Comparison of ENCODE assay signal across 1 cellular context in the genomic region with DNA sequence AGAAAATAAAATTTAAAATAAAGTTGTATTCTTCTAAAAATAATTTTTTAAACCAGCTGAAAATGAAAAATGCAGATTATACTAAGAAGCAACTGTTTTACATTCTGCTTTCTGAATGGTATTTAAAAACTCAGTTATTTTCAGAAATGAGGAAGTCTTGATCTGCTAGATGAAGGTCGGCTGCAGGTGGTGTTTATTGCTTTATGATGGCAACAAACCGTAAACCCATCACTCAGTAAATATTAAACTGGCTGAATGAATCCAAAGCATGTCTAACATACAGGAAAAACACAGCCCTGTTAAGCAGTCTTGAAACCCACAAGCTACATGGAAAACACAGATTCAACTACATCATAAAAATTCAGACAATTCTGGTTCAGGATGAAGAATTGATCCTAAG.
TF ChIP-seq lines count a peak whose summit lies in the region.

No MANE protein-coding gene starts in this region.

TF ChIP-seq in HepG2, 621 proteins besides CTCF, POLR2A, EP300 and RAD21:
- TF ChIP-seq CBX5 (CRISPR knock-in tag; IDR thresholded peaks at IDR 0.05; ENCODE audit: borderline replicate concordance) (no peak), ZBTB7B (CRISPR knock-in tag; IDR thresholded peaks at IDR 0.05) (no peak), PRMT3 (CRISPR knock-in tag; IDR thresholded peaks at IDR 0.05; ENCODE audit: borderline replicate concordance, low read depth) (no peak), HNRNPLL (IDR thresholded peaks at IDR 0.05; ENCODE audit: low read depth, low read length, poor library complexity, severe bottlenecking) (no peak), EHMT2 (IDR thresholded peaks at IDR 0.05; ENCODE audit: borderline replicate concordance, low read depth, low read length) (no peak), MATR3 (CRISPR knock-in tag; IDR thresholded peaks at IDR 0.05) (no peak), ZNF121 (CRISPR knock-in tag; IDR thresholded peaks at IDR 0.05) (no peak), ZSCAN31 (CRISPR knock-in tag; IDR thresholded peaks at IDR 0.05; ENCODE audit: low read depth) (no peak), NR3C1 (CRISPR knock-in tag; IDR thresholded peaks at IDR 0.05) (no peak), HMG20A (CRISPR knock-in tag; IDR thresholded peaks at IDR 0.05; ENCODE audit: borderline replicate concordance) (no peak), RBAK (CRISPR knock-in tag; IDR thresholded peaks at IDR 0.05) (no peak), AGO1 (IDR thresholded peaks at IDR 0.05; ENCODE audit: low read depth, low read length, poor library complexity, severe bottlenecking) (no peak), MEIS2 (CRISPR knock-in tag; IDR thresholded peaks at IDR 0.05) (no peak)
- TF ChIP-seq, protein P1, sequence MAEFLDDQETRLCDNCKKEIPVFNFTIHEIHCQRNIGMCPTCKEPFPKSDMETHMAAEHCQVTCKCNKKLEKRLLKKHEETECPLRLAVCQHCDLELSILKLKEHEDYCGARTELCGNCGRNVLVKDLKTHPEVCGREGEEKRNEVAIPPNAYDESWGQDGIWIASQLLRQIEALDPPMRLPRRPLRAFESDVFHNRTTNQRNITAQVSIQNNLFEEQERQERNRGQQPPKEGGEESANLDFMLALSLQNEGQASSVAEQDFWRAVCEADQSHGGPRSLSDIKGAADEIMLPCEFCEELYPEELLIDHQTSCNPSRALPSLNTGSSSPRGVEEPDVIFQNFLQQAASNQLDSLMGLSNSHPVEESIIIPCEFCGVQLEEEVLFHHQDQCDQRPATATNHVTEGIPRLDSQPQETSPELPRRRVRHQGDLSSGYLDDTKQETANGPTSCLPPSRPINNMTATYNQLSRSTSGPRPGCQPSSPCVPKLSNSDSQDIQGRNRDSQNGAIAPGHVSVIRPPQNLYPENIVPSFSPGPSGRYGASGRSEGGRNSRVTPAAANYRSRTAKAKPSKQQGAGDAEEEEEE (CRISPR knock-in tag; IDR thresholded peaks at IDR 0.05; ENCODE audit: borderline replicate concordance): no peak
- TF ChIP-seq, protein P2, sequence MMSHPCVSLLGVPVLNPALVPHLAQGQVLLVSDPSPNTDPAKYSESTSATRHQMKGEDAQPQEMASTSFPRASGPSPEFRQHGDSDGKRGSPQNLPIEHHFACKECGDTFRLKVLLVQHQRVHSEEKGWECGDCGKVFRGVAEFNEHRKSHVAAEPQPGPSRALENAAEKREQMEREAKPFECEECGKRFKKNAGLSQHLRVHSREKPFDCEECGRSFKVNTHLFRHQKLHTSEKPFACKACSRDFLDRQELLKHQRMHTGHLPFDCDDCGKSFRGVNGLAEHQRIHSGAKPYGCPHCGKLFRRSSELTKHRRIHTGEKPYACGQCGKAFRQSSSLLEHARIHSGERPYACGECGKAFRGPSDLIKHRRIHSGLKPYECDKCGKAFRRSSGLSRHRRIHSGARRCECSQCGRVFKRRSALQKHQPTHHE (CRISPR knock-in tag; IDR thresholded peaks at IDR 0.05; ENCODE audit: borderline replicate concordance): no peak
- TF ChIP-seq, protein P3, sequence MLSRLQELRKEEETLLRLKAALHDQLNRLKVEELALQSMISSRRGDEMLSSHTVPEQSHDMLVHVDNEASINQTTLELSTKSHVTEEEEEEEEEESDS (CRISPR knock-in tag; IDR thresholded peaks at IDR 0.05; ENCODE audit: borderline replicate concordance): no peak
- TF ChIP-seq, protein P4, sequence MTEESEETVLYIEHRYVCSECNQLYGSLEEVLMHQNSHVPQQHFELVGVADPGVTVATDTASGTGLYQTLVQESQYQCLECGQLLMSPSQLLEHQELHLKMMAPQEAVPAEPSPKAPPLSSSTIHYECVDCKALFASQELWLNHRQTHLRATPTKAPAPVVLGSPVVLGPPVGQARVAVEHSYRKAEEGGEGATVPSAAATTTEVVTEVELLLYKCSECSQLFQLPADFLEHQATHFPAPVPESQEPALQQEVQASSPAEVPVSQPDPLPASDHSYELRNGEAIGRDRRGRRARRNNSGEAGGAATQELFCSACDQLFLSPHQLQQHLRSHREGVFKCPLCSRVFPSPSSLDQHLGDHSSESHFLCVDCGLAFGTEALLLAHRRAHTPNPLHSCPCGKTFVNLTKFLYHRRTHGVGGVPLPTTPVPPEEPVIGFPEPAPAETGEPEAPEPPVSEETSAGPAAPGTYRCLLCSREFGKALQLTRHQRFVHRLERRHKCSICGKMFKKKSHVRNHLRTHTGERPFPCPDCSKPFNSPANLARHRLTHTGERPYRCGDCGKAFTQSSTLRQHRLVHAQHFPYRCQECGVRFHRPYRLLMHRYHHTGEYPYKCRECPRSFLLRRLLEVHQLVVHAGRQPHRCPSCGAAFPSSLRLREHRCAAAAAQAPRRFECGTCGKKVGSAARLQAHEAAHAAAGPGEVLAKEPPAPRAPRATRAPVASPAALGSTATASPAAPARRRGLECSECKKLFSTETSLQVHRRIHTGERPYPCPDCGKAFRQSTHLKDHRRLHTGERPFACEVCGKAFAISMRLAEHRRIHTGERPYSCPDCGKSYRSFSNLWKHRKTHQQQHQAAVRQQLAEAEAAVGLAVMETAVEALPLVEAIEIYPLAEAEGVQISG (CRISPR knock-in tag; IDR thresholded peaks at IDR 0.05): no peak
